In the genomic region with DNA sequence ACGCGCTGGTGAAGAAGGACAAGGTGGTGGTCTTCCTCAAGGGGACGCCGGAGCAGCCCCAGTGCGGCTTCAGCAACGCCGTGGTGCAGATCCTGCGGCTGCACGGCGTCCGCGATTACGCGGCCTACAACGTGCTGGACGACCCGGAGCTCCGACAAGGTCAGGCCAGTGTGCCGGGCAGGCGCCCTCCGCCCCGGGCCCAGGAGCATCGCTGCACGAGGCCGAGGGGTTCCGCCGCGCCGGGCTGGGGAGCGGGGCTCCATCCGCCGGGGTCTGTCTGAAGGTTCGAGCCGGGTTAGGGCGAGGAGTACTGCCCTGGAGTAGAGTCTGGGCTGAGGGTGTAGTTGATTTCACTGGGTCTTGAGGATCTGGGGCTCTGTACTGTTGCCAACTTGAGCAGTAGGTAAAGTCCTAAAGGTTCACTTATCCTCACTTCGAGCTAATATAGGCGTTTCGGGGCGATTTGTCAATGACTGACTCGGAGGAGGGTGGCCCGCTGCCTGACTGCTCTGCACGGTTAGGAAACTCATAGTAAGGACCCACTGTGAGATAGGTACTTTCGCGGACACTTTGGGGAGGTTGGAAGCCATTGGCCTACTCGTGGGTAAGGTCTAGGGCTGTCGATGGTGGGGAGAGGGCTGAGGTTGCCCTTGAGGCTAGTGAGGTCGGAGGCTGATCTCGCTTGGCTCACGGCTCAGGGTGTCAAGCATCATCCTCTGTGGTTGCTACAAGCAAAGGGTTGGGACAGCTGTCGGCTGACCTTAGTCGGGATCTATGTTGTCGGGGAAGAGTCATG, we compare ENCODE assay signal across 8 cellular contexts. TPM values are rescaled to one million over a fixed set of nuclear protein-coding genes. Genes with fewer than 3 reads are reported as not detected.
DNase-seq lines count a peak whose midpoint lies in the region; ATAC-seq and TF ChIP-seq lines count a peak whose summit lies in the region.

No MANE protein-coding gene starts in this region.

- H3K79me2 ChIP-seq in DND-41 (ENCODE audit: insufficient read depth, low read length): peaks cover 93% of the 10 kb centered on the region

- in situ Hi-C loops in Panc1 (cut with HindIII; ENCODE audit: low pct_unique_long_range_greater_than_20kb, low sequenced_read_pairs): no loop called here

- H3K4me3 ChIP-seq in DND-41 (ENCODE audit: low read depth in 1 of 2, low read length in 2 of 2) (peak overlapping the region; percentile 88 to 93), Panc1 (ENCODE audit: low read depth in 2 of 2, low read length in 2 of 2) (peak overlapping the region; percentile 87 to 92)

- H3K27me3 ChIP-seq in DND-41 (ENCODE audit: insufficient read depth, low read length, poor library complexity) (no peaks in the 10 kb centered on the region), Panc1 (ENCODE audit: control insufficient read depth, insufficient read depth, low read length) (no peaks in the 10 kb centered on the region)

- H3K4me2 ChIP-seq in DND-41 (ENCODE audit: insufficient read depth, low read length): peak overlapping the region; percentile 95

- POLR2A ChIA-PET in Panc1 (lab: Charles Lee): interaction anchor here (0.6 kb wide), 1 partner anchor 1833 kb away, joined by 3 read pairs; no protein-coding TSS in a partner anchor

- intact Hi-C loops in Panc1 (cut with micrococcal nuclease; ENCODE audit: unreplicated experiment): no loop called here

- ATAC-seq in DND-41 (ENCODE audit: insufficient read depth, low read depth): no peak
- peak; percentile 0 for ATAC-seq in GM21619 (IDR thresholded peaks at IDR 0.05; ENCODE audit: unreplicated experiment)
- ATAC-seq in Panc1: peak; percentile 7
- peak; percentile 1 for ATAC-seq in omental fat pad (ENCODE audit: low FRiP score)
- no peak for ATAC-seq in HG02798 (IDR thresholded peaks at IDR 0.05; ENCODE audit: poor library complexity, unreplicated experiment)

- TF ChIP-seq CTCF in DND-41 (IDR thresholded peaks at IDR 0.05; ENCODE audit: borderline replicate concordance, extremely low read depth, low read length, poor library complexity, severe bottlenecking): no peak
- TF ChIP-seq CTCF in Panc1 (IDR thresholded peaks at IDR 0.05): no peak
- no peak for TF ChIP-seq CTCF in omental fat pad (IDR thresholded peaks at IDR 0.05)

- CTCF ChIA-PET in Panc1 (lab: Charles Lee): no interaction called here

- BruUV-seq in Panc1 (replicated peaks; lab: Mats Ljungman, UMichigan): no TSS peak

- peaks cover 65% of the 10 kb centered on the region for H3K4me1 ChIP-seq in DND-41 (ENCODE audit: insufficient read depth, low read length)
- H3K4me1 ChIP-seq in Panc1 (ENCODE audit: control insufficient read depth, insufficient read depth, low read length): peaks cover 34% of the 10 kb centered on the region

- H3K27ac ChIP-seq in DND-41 (ENCODE audit: low read length): peak overlapping the region; percentile 80
- H3K27ac ChIP-seq in Panc1 (ENCODE audit: low read length): peak overlapping the region; percentile 77
- peak overlapping the region; percentile 86 for H3K27ac ChIP-seq in epithelial cell of prostate

- H4K20me1 ChIP-seq in DND-41 (ENCODE audit: insufficient read depth, low read length): peaks cover 60% of the 10 kb centered on the region

- H3K36me3 ChIP-seq in DND-41 (ENCODE audit: insufficient read depth, low read length) (peaks cover 24% of the 10 kb centered on the region), Panc1 (ENCODE audit: control insufficient read depth, insufficient read depth, low read length) (peaks cover 16% of the 10 kb centered on the region)

- DNase-seq in DND-41 (peak; percentile 19), Panc1 (ENCODE audit: low read depth, low spot score) (no peak), epithelial cell of prostate (ENCODE audit: low read depth, low spot score) (no peak), omental fat pad (ENCODE audit: low spot score) (no peak), GDM1 (lab: John Stamatoyannopoulos, UW) (no peak), NCI-H1105 treated with DMSO at 0.1 percent for 48 hours (lab: John Stamatoyannopoulos, UW) (no peak)

- H3K9me3 ChIP-seq in DND-41 (ENCODE audit: insufficient read depth, low read length, severe bottlenecking) (no peaks in the 10 kb centered on the region), Panc1 (ENCODE audit: control insufficient read depth, insufficient read depth, low read depth, low read length) (no peaks in the 10 kb centered on the region)

- H2AFZ ChIP-seq in DND-41 (ENCODE audit: low read depth, low read length): peak overlapping the region; percentile 75

- peak overlapping the region; percentile 90 for H3K9ac ChIP-seq in DND-41 (ENCODE audit: low read depth, low read length)

RNA-seq across cellular contexts. Expression of gene GLRX5, which starts 0.6 kb away (rescaled TPM):
- total RNA-seq in Panc1 (2021; ENCODE audit: unreplicated experiment) (38.6 TPM), omental fat pad (10 to 100 TPM; 25.5 to 36.8 (median 27.2) TPM)
- polyA plus RNA-seq in Panc1 (2012; ENCODE audit: insufficient read length): 42.7 TPM

RNA-seq across cellular contexts. Expression of gene SYNE3, which starts 19.0 kb away (rescaled TPM):
- total RNA-seq in Panc1 (2021; ENCODE audit: unreplicated experiment) (6.2 TPM), omental fat pad (100 to 1,000 TPM in 1 of 4 donors, 10 to 100 TPM in 3; 46.9 to 109 (median 88.6) TPM)
- 2.1 TPM for polyA plus RNA-seq in Panc1 (2012; ENCODE audit: insufficient read length)

Comparison
In these comparisons a context has a peak if more than half of its experiments do, and no peak if none do; other contexts are left out.
1. ATAC-seq: peak in GM21619 (single experiment), Panc1 (single experiment) and omental fat pad (single experiment); none in DND-41 (single experiment) and HG02798 (single experiment).
2. Peak in every context shown above with its lines, with median percentiles within 50 percentile points of each other: H3K27ac ChIP-seq.